ENCODE assay signal across 1 cellular context in the genomic region with DNA sequence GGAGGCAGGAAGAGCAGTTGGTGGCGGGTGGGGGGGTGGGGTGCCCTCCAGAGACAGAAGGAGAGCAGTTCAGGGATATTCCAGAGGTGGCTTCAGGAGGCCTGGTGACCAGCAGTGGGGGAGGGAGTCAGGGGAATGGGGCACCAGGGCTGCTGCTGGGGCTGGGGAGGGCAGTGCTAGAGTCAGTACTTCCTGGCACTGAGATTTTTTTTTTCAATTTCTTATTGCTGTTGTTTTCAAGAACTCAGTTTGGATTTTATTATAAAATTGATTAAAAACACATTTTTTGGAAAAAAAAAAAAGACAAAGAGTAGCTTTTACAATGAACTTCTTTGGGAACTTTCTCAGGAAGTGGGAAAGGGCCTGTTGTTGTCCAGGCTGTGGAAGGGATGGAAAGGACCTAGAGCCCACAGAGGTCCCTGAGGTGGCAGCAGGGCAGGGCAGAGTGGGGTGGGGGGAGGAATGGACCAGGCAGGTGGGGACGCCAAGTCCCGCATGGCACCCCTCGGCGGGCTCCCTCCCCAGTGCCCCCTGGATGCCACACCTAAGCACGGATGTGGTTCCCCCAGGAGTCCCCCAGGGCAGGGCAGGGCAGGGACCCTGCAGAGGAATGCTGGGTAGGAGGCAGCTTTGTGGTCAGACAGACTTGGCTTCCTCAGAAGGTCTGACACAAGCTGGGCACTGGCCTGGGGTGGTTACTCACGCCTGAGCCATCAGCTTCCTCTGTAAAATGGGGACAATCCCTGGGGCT.
TF ChIP-seq lines count a peak whose summit lies in the region.

No MANE protein-coding gene starts in this region.

TF ChIP-seq in GM12878, 131 proteins besides CTCF, POLR2A, EP300 and RAD21:
- TF ChIP-seq TCF3 (IDR thresholded peaks at IDR 0.05; ENCODE audit: borderline replicate concordance, insufficient read depth, low read depth, low read length) (no peak), CHD4 (IDR thresholded peaks at IDR 0.05) (no peak), NFYA (IDR thresholded peaks at IDR 0.05; ENCODE audit: borderline replicate concordance, low read depth, low read length) (no peak), SIX5 (IDR thresholded peaks at IDR 0.05; ENCODE audit: low read depth, low read length, severe bottlenecking) (no peak), SMAD5 (IDR thresholded peaks at IDR 0.05; ENCODE audit: low read depth) (no peak), ASH2L (IDR thresholded peaks at IDR 0.05; ENCODE audit: borderline replicate concordance, low read depth) (no peak), PAX5 (IDR thresholded peaks at IDR 0.05; ENCODE audit: borderline replicate concordance, low read depth, low read length) (no peak), MYB (IDR thresholded peaks at IDR 0.05; ENCODE audit: borderline replicate concordance, low read depth, low read length) (no peak), POLR2AphosphoS5 (IDR thresholded peaks at IDR 0.05; ENCODE audit: low read length) (no peak)
- TF ChIP-seq, protein P1, sequence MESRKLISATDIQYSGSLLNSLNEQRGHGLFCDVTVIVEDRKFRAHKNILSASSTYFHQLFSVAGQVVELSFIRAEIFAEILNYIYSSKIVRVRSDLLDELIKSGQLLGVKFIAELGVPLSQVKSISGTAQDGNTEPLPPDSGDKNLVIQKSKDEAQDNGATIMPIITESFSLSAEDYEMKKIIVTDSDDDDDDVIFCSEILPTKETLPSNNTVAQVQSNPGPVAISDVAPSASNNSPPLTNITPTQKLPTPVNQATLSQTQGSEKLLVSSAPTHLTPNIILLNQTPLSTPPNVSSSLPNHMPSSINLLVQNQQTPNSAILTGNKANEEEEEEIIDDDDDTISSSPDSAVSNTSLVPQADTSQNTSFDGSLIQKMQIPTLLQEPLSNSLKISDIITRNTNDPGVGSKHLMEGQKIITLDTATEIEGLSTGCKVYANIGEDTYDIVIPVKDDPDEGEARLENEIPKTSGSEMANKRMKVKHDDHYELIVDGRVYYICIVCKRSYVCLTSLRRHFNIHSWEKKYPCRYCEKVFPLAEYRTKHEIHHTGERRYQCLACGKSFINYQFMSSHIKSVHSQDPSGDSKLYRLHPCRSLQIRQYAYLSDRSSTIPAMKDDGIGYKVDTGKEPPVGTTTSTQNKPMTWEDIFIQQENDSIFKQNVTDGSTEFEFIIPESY (IDR thresholded peaks at IDR 0.05), result no peak
TF ChIP-seq in GM12878: peak in this region for 0.
